In genomic region chr9:132129535-132129934, GRCh38 we compare ENCODE assay signal across 27 cellular contexts.
"Had no signal": no experiment of that assay in that cellular context is flagged by ENCODE, and none has a peak within 500 bp of the region (broad histone marks: within the 10 kb centered on the region; RNA-seq: fewer than 3 reads in every experiment).

No MANE protein-coding gene starts in this region.

- H2AFZ ChIP-seq: neural progenitor cell had no signal

- FAIRE-seq: islet of Langerhans, kidney, small intestine, urothelium cell line had no signal

- H3K27me3 ChIP-seq: ovary, upper lobe of left lung had no signal

- H3K36me3 ChIP-seq: left lung, neural progenitor cell, ovary, sigmoid colon, transverse colon, upper lobe of left lung had no signal

- DNase-seq: hypothalamus; immature natural killer cell; kidney; left colon; left lung; mesendoderm; naive B cell; natural killer cell; nephron progenitor cell; ovary; right cardiac atrium; sigmoid colon; small intestine; stimulated activated CD4-positive, alpha-beta T cell treated with anti-CD3 and anti-CD28 coated beads, Interleukin-1b, Interleukin-23, amount 100 ng/mL, for 48 hours; stimulated activated CD4-positive, alpha-beta T cell treated with anti-CD3 and anti-CD28 coated beads, Interleukin-2, amount 100 ng/mL, for 48 hours; stimulated activated CD4-positive, alpha-beta T cell treated with anti-CD3 and anti-CD28 coated beads, Interleukin-4, amount 100 ng/mL, for 4 hours; stimulated activated CD8-positive, alpha-beta memory T cell treated with anti-CD3 and anti-CD28 coated beads, Interleukin-4, amount 100 ng/mL, for 48 hours; stimulated activated naive CD4-positive, alpha-beta T cell treated with Interleukin-2 at 50 U/mL for 16 hours; stimulated activated naive CD8-positive, alpha-beta T cell treated with anti-CD3 and anti-CD28 coated beads, Interleukin-15, amount 100 ng/mL, for 72 hours; substantia nigra; transverse colon; upper lobe of left lung had no signal

- H3K9ac ChIP-seq: neural progenitor cell had no signal

- H3K4me2 ChIP-seq: neural progenitor cell had no signal

- H3K9me3 ChIP-seq: left lung, ovary, sigmoid colon, transverse colon, upper lobe of left lung had no signal

- H3K4me1 ChIP-seq: left lung, sigmoid colon, transverse colon had no signal

- H3K27ac ChIP-seq: left lung, neural progenitor cell, ovary, sigmoid colon, transverse colon, upper lobe of left lung had no signal

- ATAC-seq: left colon; left lung; natural killer cell; right cardiac atrium; stimulated activated memory B cell treated with anti-CD40 and anti-IgM and Interleukin-4, amounts not matched to agents 10 μg/mL and 1 μg/mL and 100 μg/mL, for 72 hours; stimulated activated naive CD8-positive, alpha-beta T cell treated with anti-CD3 and anti-CD28 coated beads, Interleukin-15, amount 100 ng/mL, for 72 hours had no signal

- H3K4me3 ChIP-seq: left lung, lung, neural progenitor cell, ovary, sigmoid colon, transverse colon, upper lobe of left lung had no signal
